ENCODE assay signal across 21 cellular contexts in genomic region chr10:133134411-133135115, GRCh38. TPM values are rescaled to one million over a fixed set of nuclear protein-coding genes. Genes with fewer than 3 reads are reported as not detected.
DNase-seq lines count a peak whose midpoint lies in the region; ATAC-seq, FAIRE-seq and TF ChIP-seq lines count a peak whose summit lies in the region.
"Had no signal": no experiment of that assay in that cellular context is flagged by ENCODE, and none has a peak within 500 bp of the region (broad histone marks: within the 10 kb centered on the region; RNA-seq: fewer than 3 reads in every experiment).

No MANE protein-coding gene starts in this region.

- H3K4me3 Mint-ChIP-seq in activated naive CD8-positive, alpha-beta T cell treated with anti-CD3 and anti-CD28 coated beads, Interleukin-2, amount 50 U/mL, for 24 hours: no peak overlapping the region
- H3K4me3 Mint-ChIP-seq in activated naive CD8-positive, alpha-beta T cell treated with anti-CD3 and anti-CD28 coated beads for 36 hours: no peak overlapping the region
- H3K4me3 Mint-ChIP-seq: effector memory CD8-positive, alpha-beta T cell; stimulated activated naive CD8-positive, alpha-beta T cell treated with anti-CD3 and anti-CD28 coated beads, Interleukin-15, amount 100 ng/mL, for 72 hours had no signal

- H3K4me1 ChIP-seq in SK-N-SH (ENCODE audit: control insufficient read depth in 1 of 2, insufficient read depth in 2 of 2, low read depth in 1 of 2, low read length in 1 of 2): no peaks in the 10 kb centered on the region
- H3K4me1 ChIP-seq in kidney (ENCODE audit: control insufficient read depth in 1 of 2, insufficient read depth in 1 of 2, low read depth in 1 of 2, low read length in 2 of 2): no peaks in the 10 kb centered on the region
- H3K4me1 ChIP-seq: pancreas had no signal

- POLR2A ChIA-PET in SK-N-SH (lab: Yijun Ruan, JAX): no interaction called here

- intact Hi-C loops in kidney (cut with DNase I): no loop called here

- H3K27ac Mint-ChIP-seq in activated naive CD8-positive, alpha-beta T cell treated with anti-CD3 and anti-CD28 coated beads, Interleukin-2, amount 50 U/mL, for 24 hours: peak overlapping the region; percentile 25
- no peak overlapping the region for H3K27ac Mint-ChIP-seq in activated naive CD8-positive, alpha-beta T cell treated with anti-CD3 and anti-CD28 coated beads for 36 hours
- H3K27ac Mint-ChIP-seq: effector memory CD8-positive, alpha-beta T cell; stimulated activated naive CD8-positive, alpha-beta T cell treated with anti-CD3 and anti-CD28 coated beads, Interleukin-15, amount 100 ng/mL, for 72 hours had no signal

- H3K9ac ChIP-seq in SK-N-SH (no peak overlapping the region), kidney (ENCODE audit: low read length in 2 of 2) (no peak overlapping the region)
- H3K9ac ChIP-seq: KMS-11 had no signal

- FAIRE-seq in kidney (lab: Jason Lieb, UNC): no peak
- FAIRE-seq: pancreas, small intestine had no signal

- TF ChIP-seq CTCF in SK-N-SH (IDR thresholded peaks at IDR 0.05) (no peak), kidney (IDR thresholded peaks at IDR 0.05; ENCODE audit: borderline replicate concordance, extremely low read depth, insufficient read depth) (no peak)

- no peaks in the 10 kb centered on the region for H3K36me3 ChIP-seq in SK-N-SH (replicated peaks in 1 of 2; ENCODE audit: control insufficient read depth in 1 of 2, insufficient read depth in 2 of 2, low read length in 1 of 2)
- H3K36me3 ChIP-seq in kidney (ENCODE audit: control insufficient read depth in 1 of 2, insufficient read depth in 2 of 2, low read length in 2 of 2): no peaks in the 10 kb centered on the region
- H3K36me3 ChIP-seq: pancreas had no signal

- DNase-seq in activated naive CD8-positive, alpha-beta T cell treated with anti-CD3 and anti-CD28 coated beads, Interleukin-2, amount 50 U/mL, for 24 hours: no peak
- no peak for DNase-seq in activated naive CD8-positive, alpha-beta T cell treated with anti-CD3 and anti-CD28 coated beads for 36 hours
- DNase-seq in SK-N-SH (peak; percentile 29), kidney (peak; percentile 61), ureter (ENCODE audit: low spot score) (peak; percentile 34), SW480 (ENCODE audit: low spot score) (no peak)
- DNase-seq: activated CD4-positive, alpha-beta T cell treated with anti-CD3 and anti-CD28 coated beads, Interleukin-2, amount 50 U/mL, for 48 hours; activated naive CD4-positive, alpha-beta T cell treated with anti-CD3 and anti-CD28 coated beads, Interleukin-2, amount 50 U/mL, for 16 hours; DMS79 treated with DMSO at 0.1 percent for 48 hours; effector memory CD8-positive, alpha-beta T cell; foreskin melanocyte; HCEC 1CT; NCI-H2029; NCI-H774; small intestine; stimulated activated naive CD8-positive, alpha-beta T cell treated with anti-CD3 and anti-CD28 coated beads, Interleukin-15, amount 100 ng/mL, for 72 hours; T1000 had no signal

- no peaks in the 10 kb centered on the region for H3K79me2 ChIP-seq in SK-N-SH (ENCODE audit: insufficient read depth)

- 71% methylated on average over 20 of the region's 20 CpGs for WGBS in SK-N-SH (ENCODE audit: low lambda C conversion rate)

- no peak overlapping the region for H3K4me2 ChIP-seq in SK-N-SH
- H3K4me2 ChIP-seq: KMS-11 had no signal

- H4K20me1 ChIP-seq in SK-N-SH (ENCODE audit: insufficient read depth): no peaks in the 10 kb centered on the region

- H3K27me3 ChIP-seq in SK-N-SH (ENCODE audit: insufficient read depth): no peaks in the 10 kb centered on the region
- H3K27me3 ChIP-seq: pancreas had no signal

- TF ChIP-seq RAD21 in SK-N-SH (IDR thresholded peaks at IDR 0.05; ENCODE audit: low read length): no peak

- H3K9me3 ChIP-seq in SK-N-SH (no peaks in the 10 kb centered on the region), kidney (ENCODE audit: control insufficient read depth in 1 of 2, low read length in 2 of 2) (no peaks in the 10 kb centered on the region)
- H3K9me3 ChIP-seq: pancreas had no signal

- no peaks in the 10 kb centered on the region for H3K36me3 Mint-ChIP-seq in activated naive CD8-positive, alpha-beta T cell treated with anti-CD3 and anti-CD28 coated beads, Interleukin-2, amount 50 U/mL, for 24 hours (ENCODE audit: low read depth)
- no peaks in the 10 kb centered on the region for H3K36me3 Mint-ChIP-seq in activated naive CD8-positive, alpha-beta T cell treated with anti-CD3 and anti-CD28 coated beads for 36 hours

- no peak overlapping the region for H2AFZ ChIP-seq in SK-N-SH (ENCODE audit: low read depth)

- no peaks in the 10 kb centered on the region for H3K27me3 Mint-ChIP-seq in activated naive CD8-positive, alpha-beta T cell treated with anti-CD3 and anti-CD28 coated beads, Interleukin-2, amount 50 U/mL, for 24 hours
- H3K27me3 Mint-ChIP-seq in activated naive CD8-positive, alpha-beta T cell treated with anti-CD3 and anti-CD28 coated beads for 36 hours: no peaks in the 10 kb centered on the region
- H3K27me3 Mint-ChIP-seq: effector memory CD8-positive, alpha-beta T cell; stimulated activated naive CD8-positive, alpha-beta T cell treated with anti-CD3 and anti-CD28 coated beads, Interleukin-15, amount 100 ng/mL, for 72 hours had no signal

- no peak overlapping the region for H3K4me3 ChIP-seq in SK-N-SH (ENCODE audit: low read depth in 2 of 2, low read length in 1 of 2)
- no peak overlapping the region for H3K4me3 ChIP-seq in kidney (ENCODE audit: low read length in 2 of 2)
- H3K4me3 ChIP-seq: pancreas had no signal

- H3K27ac ChIP-seq in SK-N-SH (ENCODE audit: low read depth in 2 of 2, low read length in 1 of 2) (no peak overlapping the region), kidney (ENCODE audit: low read depth in 2 of 2, low read length in 2 of 2) (no peak overlapping the region)
- H3K27ac ChIP-seq: KMS-11, pancreas had no signal

- H3K9me2 ChIP-seq in SK-N-SH: no peaks in the 10 kb centered on the region

- no peaks in the 10 kb centered on the region for H3K4me1 Mint-ChIP-seq in activated naive CD8-positive, alpha-beta T cell treated with anti-CD3 and anti-CD28 coated beads, Interleukin-2, amount 50 U/mL, for 24 hours
- H3K4me1 Mint-ChIP-seq in activated naive CD8-positive, alpha-beta T cell treated with anti-CD3 and anti-CD28 coated beads for 36 hours: no peaks in the 10 kb centered on the region
- H3K4me1 Mint-ChIP-seq: stimulated activated naive CD8-positive, alpha-beta T cell treated with anti-CD3 and anti-CD28 coated beads, Interleukin-15, amount 100 ng/mL, for 72 hours had no signal

- no peak for ATAC-seq in activated naive CD8-positive, alpha-beta T cell treated with anti-CD3 and anti-CD28 coated beads, Interleukin-2, amount 50 U/mL, for 24 hours
- ATAC-seq in HG02588 (IDR thresholded peaks at IDR 0.05; ENCODE audit: unreplicated experiment): no peak
- no peak for ATAC-seq in GM21825 (IDR thresholded peaks at IDR 0.05; ENCODE audit: unreplicated experiment)
- ATAC-seq: effector memory CD8-positive, alpha-beta T cell; pancreas had no signal

- H3F3A ChIP-seq in SK-N-SH (replicated peaks; ENCODE audit: insufficient read depth): no peaks in the 10 kb centered on the region

- no peaks in the 10 kb centered on the region for H3K9me3 Mint-ChIP-seq in activated naive CD8-positive, alpha-beta T cell treated with anti-CD3 and anti-CD28 coated beads, Interleukin-2, amount 50 U/mL, for 24 hours
- H3K9me3 Mint-ChIP-seq in activated naive CD8-positive, alpha-beta T cell treated with anti-CD3 and anti-CD28 coated beads for 36 hours: no peaks in the 10 kb centered on the region
- H3K9me3 Mint-ChIP-seq: effector memory CD8-positive, alpha-beta T cell; stimulated activated naive CD8-positive, alpha-beta T cell treated with anti-CD3 and anti-CD28 coated beads, Interleukin-15, amount 100 ng/mL, for 72 hours had no signal

- TF ChIP-seq EP300 in SK-N-SH (IDR thresholded peaks at IDR 0.05; ENCODE audit: borderline replicate concordance in 1 of 2, low read depth in 1 of 2, low read length in 1 of 2): no peak

- CTCF ChIA-PET in SK-N-SH (lab: Yijun Ruan, JAX): interaction anchor here (2.9 kb wide), 1 partner anchor 9 kb away, joined by 11 read pairs; no protein-coding TSS in a partner anchor

TF ChIP-seq in SK-N-SH, 30 proteins besides CTCF, POLR2A, EP300 and RAD21:
- TF ChIP-seq GATA2 (CRISPR knock-in tag; IDR thresholded peaks at IDR 0.05) (no peak), TAF1 (IDR thresholded peaks at IDR 0.05; ENCODE audit: borderline replicate concordance, low read depth, low read length) (no peak), RFX5 (IDR thresholded peaks at IDR 0.05; ENCODE audit: low read length) (peak; percentile 81), TEAD4 (IDR thresholded peaks at IDR 0.05; ENCODE audit: borderline replicate concordance, insufficient read depth) (no peak)

RNA-seq across cellular contexts. Expression of gene KNDC1, which starts 25.5 kb away (rescaled TPM):
- total RNA-seq in activated naive CD8-positive, alpha-beta T cell treated with anti-CD3 and anti-CD28 coated beads for 36 hours: not detected
- polyA plus RNA-seq in SK-N-SH (2012; rRNA removed) (1.4 TPM in 2 replicates), kidney (ENCODE audit: insufficient read depth, low read depth, low replicate concordance) (0.43 TPM)
- 0.26 and 0.76 TPM in 2 replicates for polyA plus RNA-seq in SK-N-SH (2012; cell fraction: cytosol; rRNA removed)
- polyA plus RNA-seq in SK-N-SH (2012; cell fraction: nucleus; rRNA removed): 3.6 and 6.5 TPM in 2 replicates
- total RNA-seq in kidney (8.7 TPM), ureter (2.2 TPM)

RNA-seq across cellular contexts. Expression of gene ADGRA1, which starts 46.8 kb away (rescaled TPM):
- not detected for total RNA-seq in activated naive CD8-positive, alpha-beta T cell treated with anti-CD3 and anti-CD28 coated beads for 36 hours
- polyA plus RNA-seq in SK-N-SH (2012; rRNA removed): not detected in 2 replicates
- polyA plus RNA-seq in SK-N-SH (2012; cell fraction: cytosol; rRNA removed): not detected in 2 replicates
- polyA plus RNA-seq in SK-N-SH (2012; cell fraction: nucleus; rRNA removed): not detected in 2 replicates
- total RNA-seq in kidney: 0.91 TPM
- polyA plus RNA-seq in kidney (ENCODE audit: insufficient read depth, low read depth, low replicate concordance): 1.1 TPM
- 0.13 TPM for total RNA-seq in ureter

Comparison
In these comparisons a context has a peak if more than half of its experiments do, and no peak if none do; other contexts are left out.
1. DNase-seq: peak in SK-N-SH (single experiment), kidney (single experiment) and ureter (single experiment); none in activated naive CD8-positive, alpha-beta T cell treated with anti-CD3 and anti-CD28 coated beads, Interleukin-2, amount 50 U/mL, for 24 hours (single experiment), activated naive CD8-positive, alpha-beta T cell treated with anti-CD3 and anti-CD28 coated beads for 36 hours (single experiment) and SW480 (single experiment).